8 cellular contexts compared by ENCODE assay signal in the genomic region with DNA sequence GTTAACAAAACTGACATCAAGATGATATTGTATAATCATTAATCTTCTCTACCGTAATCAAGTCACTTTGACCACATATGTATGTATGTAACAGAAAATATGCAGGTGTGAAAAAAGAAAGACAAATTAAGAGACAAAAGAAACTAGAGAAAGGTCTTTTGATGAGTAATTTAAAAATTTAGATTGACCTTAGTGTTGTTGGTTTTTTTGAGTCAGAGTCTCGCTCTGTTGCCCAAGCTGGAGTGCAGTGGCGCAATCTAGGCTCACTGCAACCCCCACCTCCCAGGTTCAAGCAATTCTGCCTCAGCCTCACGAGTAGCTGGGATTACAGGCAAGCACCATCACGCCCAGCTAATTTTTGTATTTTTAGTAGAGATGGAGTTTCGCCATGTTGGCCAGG.
DNase-seq lines count a peak whose midpoint lies in the region; ATAC-seq and TF ChIP-seq lines count a peak whose summit lies in the region.
"Not testable (repeated sequence)": the region's sequence is repeated elsewhere in the genome, so short reads cannot be mapped to it uniquely, and the experiment has no call there.

No MANE protein-coding gene starts in this region.

- ATAC-seq in GM18505 (IDR thresholded peaks at IDR 0.05; ENCODE audit: unreplicated experiment) (peak; percentile 77), GM19043 (IDR thresholded peaks at IDR 0.05; ENCODE audit: low read depth, unreplicated experiment) (peak; percentile 89), GM21390 (IDR thresholded peaks at IDR 0.05; ENCODE audit: unreplicated experiment) (peak; percentile 91), HG02678 (IDR thresholded peaks at IDR 0.05; ENCODE audit: unreplicated experiment) (peak; percentile 75), HG03095 (IDR thresholded peaks at IDR 0.05; ENCODE audit: unreplicated experiment) (peak; percentile 66), HG03469 (IDR thresholded peaks at IDR 0.05; ENCODE audit: unreplicated experiment) (peak; percentile 76)

- TF ChIP-seq POLR2A in GM18505 (IDR thresholded peaks at IDR 0.05; ENCODE audit: borderline replicate concordance, extremely low read depth, insufficient read depth, insufficient read length) = not testable (repeated sequence)

- peak; percentile 42 to 54 for DNase-seq in activated T-cell treated with anti-CD3 and anti-CD28 coated beads, Interleukin-2, amount 50 U/mL, for 48 hours
- peak; percentile 14 for DNase-seq in stimulated activated CD4-positive, alpha-beta T cell treated with anti-CD3 and anti-CD28 coated beads, Interleukin-15, amount 100 ng/mL, for 24 hours

Comparison
In these comparisons a context has a peak if more than half of its experiments do, and no peak if none do; other contexts are left out.
1. Peak in every context shown above with its lines: DNase-seq and ATAC-seq.